In genomic region chr6:39964530-39964929, GRCh38 we compare ENCODE assay signal across 23 cellular contexts.
"Had no signal": no experiment of that assay in that cellular context is flagged by ENCODE, and none has a peak within 500 bp of the region (broad histone marks: within the 10 kb centered on the region; RNA-seq: fewer than 3 reads in every experiment).

No MANE protein-coding gene starts in this region.

- H3K4me3 Mint-ChIP-seq: mesothelial cell of epicardium; naive B cell; naive thymus-derived CD8-positive, alpha-beta T cell had no signal

- H3K4me1 Mint-ChIP-seq: mesothelial cell of epicardium; naive B cell; naive thymus-derived CD8-positive, alpha-beta T cell had no signal

- H3K27me3 ChIP-seq: dorsolateral prefrontal cortex, esophagus muscularis mucosa, hepatocyte, left lung had no signal

- H3K79me2 ChIP-seq: hepatocyte had no signal

- H3K4me3 ChIP-seq: coronary artery, dorsolateral prefrontal cortex, esophagus muscularis mucosa, gastroesophageal sphincter, heart left ventricle, hepatocyte, left lung, lower lobe of right lung, mucosa of descending colon had no signal

- H2AFZ ChIP-seq: hepatocyte had no signal

- H3K27ac ChIP-seq: coronary artery, dorsolateral prefrontal cortex, esophagus muscularis mucosa, foreskin keratinocyte, gastroesophageal sphincter, heart left ventricle, hepatocyte, left lung, lower lobe of right lung had no signal

- H3K4me1 ChIP-seq: esophagus muscularis mucosa, foreskin keratinocyte, gastroesophageal sphincter, lower lobe of right lung had no signal

- FAIRE-seq: endothelial cell of umbilical vein, frontal cortex, keratinocyte had no signal

- ATAC-seq: foreskin keratinocyte; gastroesophageal sphincter; heart left ventricle; left cardiac atrium; left lung; left ventricle myocardium superior; lower lobe of right lung; mucosa of descending colon; naive thymus-derived CD8-positive, alpha-beta T cell had no signal

- H3K9me3 Mint-ChIP-seq: mesothelial cell of epicardium had no signal

- H3K27ac Mint-ChIP-seq: mesothelial cell of epicardium; naive B cell; naive thymus-derived CD8-positive, alpha-beta T cell had no signal

- H3K36me3 ChIP-seq: esophagus muscularis mucosa, gastroesophageal sphincter, heart left ventricle, left lung, lower lobe of right lung had no signal

- DNase-seq: dermis blood vessel endothelial cell; dorsolateral prefrontal cortex; effector CD4-positive, alpha-beta T cell; effector memory CD4-positive, alpha-beta T cell; foreskin keratinocyte; heart left ventricle; hypothalamus; left cardiac atrium; left lung; left ventricle myocardium superior; lower lobe of right lung; mesenchymal stem cell; mucosa of descending colon; naive B cell; naive thymus-derived CD8-positive, alpha-beta T cell had no signal

- H3K36me3 Mint-ChIP-seq: mesothelial cell of epicardium; naive B cell; naive thymus-derived CD8-positive, alpha-beta T cell had no signal

- H3K9me3 ChIP-seq: esophagus muscularis mucosa, gastroesophageal sphincter, heart left ventricle, left lung, lower lobe of right lung, mucosa of descending colon had no signal
